ENCODE assay signal across 5 cellular contexts in the genomic region with DNA sequence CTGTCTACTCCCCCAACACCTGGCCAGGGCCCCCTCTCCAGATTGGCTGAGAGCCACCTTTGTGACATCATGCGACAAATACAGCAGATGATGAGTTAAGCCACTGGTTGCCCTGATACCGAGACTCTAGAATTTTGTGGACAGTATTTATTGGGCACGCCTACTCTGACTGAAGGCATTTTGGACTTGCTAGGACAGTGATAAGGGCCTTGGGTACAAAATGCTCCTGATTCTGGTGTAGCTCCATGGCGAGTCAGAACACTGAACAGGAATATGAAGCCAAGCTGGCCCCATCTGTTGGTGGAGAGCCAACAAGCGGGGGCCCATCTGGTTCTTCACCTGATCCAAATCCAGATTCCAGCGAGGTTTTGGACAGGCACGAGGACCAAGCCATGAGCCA. TPM values are rescaled to one million over a fixed set of nuclear protein-coding genes. Genes with fewer than 3 reads are reported as not detected.
"Had no signal": no experiment of that assay in that cellular context is flagged by ENCODE, and none has a peak within 500 bp of the region (broad histone marks: within the 10 kb centered on the region; RNA-seq: fewer than 3 reads in every experiment).

A gene with protein sequence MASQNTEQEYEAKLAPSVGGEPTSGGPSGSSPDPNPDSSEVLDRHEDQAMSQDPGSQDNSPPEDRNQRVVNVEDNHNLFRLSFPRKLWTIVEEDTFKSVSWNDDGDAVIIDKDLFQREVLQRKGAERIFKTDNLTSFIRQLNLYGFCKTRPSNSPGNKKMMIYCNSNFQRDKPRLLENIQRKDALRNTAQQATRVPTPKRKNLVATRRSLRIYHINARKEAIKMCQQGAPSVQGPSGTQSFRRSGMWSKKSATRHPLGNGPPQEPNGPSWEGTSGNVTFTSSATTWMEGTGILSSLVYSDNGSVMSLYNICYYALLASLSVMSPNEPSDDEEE (plus strand): TSS at position 174 of the 400 bp plus-strand sequence. CDS start 72 bp downstream, at position 246.

RNA-seq across cellular contexts. Expression of the gene that starts here (rescaled TPM):
- total RNA-seq: GM23338, H1, H9, HT-29 had no signal
- polyA plus RNA-seq: GM23338, H1, IgD-negative memory B cell had no signal
